ENCODE assay signal across 8 cellular contexts in genomic region chr12:56222531-56222895, GRCh38. TPM values are rescaled to one million over a fixed set of nuclear protein-coding genes. Genes with fewer than 3 reads are reported as not detected.
A peak's percentile ranks its signal among the peaks of the same experiment; 100 is the strongest.
DNase-seq lines count a peak whose midpoint lies in the region; ATAC-seq and TF ChIP-seq lines count a peak whose summit lies in the region.

No MANE protein-coding gene starts in this region.

- no peak for ATAC-seq in heart left ventricle
- no peak for ATAC-seq in left ventricle myocardium superior
- ATAC-seq in lung (ENCODE audit: insufficient read depth, low FRiP score), result no peak
- ATAC-seq in HG03442 (IDR thresholded peaks at IDR 0.05; ENCODE audit: unreplicated experiment), result no peak

- H3K4me3 ChIP-seq in heart left ventricle (peak overlapping the region; percentile 56 to 95 (median 76)), astrocyte of the cerebellum (ENCODE audit: low read depth, low read length) (peak overlapping the region; percentile 64), lung (peak overlapping the region; percentile 41), urinary bladder (ENCODE audit: low read depth, low read length) (peak overlapping the region; percentile 66)

- H3K27me3 ChIP-seq in heart left ventricle, result no peaks in the 10 kb centered on the region
- no peaks in the 10 kb centered on the region for H3K27me3 ChIP-seq in lung (ENCODE audit: control insufficient read depth, insufficient read depth)

- intact Hi-C loops in heart left ventricle (cut with DNase I) (loop anchor here in 7 of 10 donors (2.0 to 10.0 kb wide), 6 partner anchors 35 to 242 kb away; partner anchors contain the start of genes ANKRD52 (in 4 of the 7), ZC3H10 (in 2 of the 7), CS (in 1 of the 7) and ESYT1 (in 1 of the 7)), left ventricle myocardium superior (cut with micrococcal nuclease) (no loop called here)

- 3 to 8% (median 6%) methylated on average over 4 of the region's 4 CpGs for WGBS in heart left ventricle, 4 donors
- WGBS in lung, 2 donors, result 1 to 8% methylated on average over 4 of the region's 4 CpGs
- WGBS in urinary bladder, result 7% methylated on average over 4 of the region's 4 CpGs

- TF ChIP-seq CTCF in heart left ventricle (IDR thresholded peaks at IDR 0.05) (peak in 1 of 12 donors; percentile 2), astrocyte of the cerebellum (IDR thresholded peaks at IDR 0.05; ENCODE audit: low read depth, low read length, missing control alignments) (no peak), lung (IDR thresholded peaks at IDR 0.05; ENCODE audit: control extremely low read depth, extremely low read depth) (no peak)

- H3K4me1 ChIP-seq in heart left ventricle (peaks cover 8 to 52% (median 41%) of the 10 kb centered on the region in 12 donors), lung (ENCODE audit: control insufficient read depth in 2 of 2, insufficient read depth in 2 of 2, low read length in 2 of 2) (peaks cover 4 to 14% of the 10 kb centered on the region in 2 donors), urinary bladder (ENCODE audit: insufficient read depth) (no peaks in the 10 kb centered on the region)

- no peak for DNase-seq in heart left ventricle
- DNase-seq in left ventricle myocardium superior, result no peak
- no peak for DNase-seq in astrocyte of the cerebellum (ENCODE audit: low read depth)
- no peak for DNase-seq in lung (ENCODE audit: low spot score)
- DNase-seq in DMS53 (lab: John Stamatoyannopoulos, UW), result no peak
- no peak for DNase-seq in Ammon's horn (ENCODE audit: low spot score)

- H3K36me3 ChIP-seq in heart left ventricle (peaks cover 0 to 10% (median 4%) of the 10 kb centered on the region in 9 donors), lung (ENCODE audit: control insufficient read depth in 2 of 2, insufficient read depth in 2 of 2, low read length in 2 of 2) (peaks cover 0 to under 1% of the 10 kb centered on the region in 2 donors), urinary bladder (ENCODE audit: insufficient read depth) (no peaks in the 10 kb centered on the region)

- H3K9me3 ChIP-seq in heart left ventricle, result no peaks in the 10 kb centered on the region
- no peaks in the 10 kb centered on the region for H3K9me3 ChIP-seq in lung (ENCODE audit: control insufficient read depth in 2 of 2, insufficient read depth in 1 of 2, low read length in 1 of 2)

- TF ChIP-seq POLR2A in heart left ventricle (IDR thresholded peaks at IDR 0.05), result no peak

- H3K27ac ChIP-seq in heart left ventricle (peak overlapping the region; percentile 86 to 99 (median 96)), lung (ENCODE audit: low read depth in 1 of 2, low read length in 1 of 2) (peak overlapping the region; percentile 91 to 98), urinary bladder (ENCODE audit: low read depth) (peak overlapping the region; percentile 96)

- in situ Hi-C loops in astrocyte of the cerebellum (cut with HindIII; ENCODE audit: low sequenced_read_pairs), result loop anchor here (5.0 kb wide), 1 partner anchor 95 kb away; the partner anchor contains the start of gene ESYT1

RNA-seq across cellular contexts. Expression of gene RNF41, which starts 0.8 kb away (rescaled TPM):
- total RNA-seq in heart left ventricle (10 to 100 TPM; 41.7 to 84.0 (median 53.3) TPM), left ventricle myocardium superior (55.3 TPM), lung (10 to 100 TPM; 49.5 to 54.6 TPM), urinary bladder (42.9 TPM)
- polyA plus RNA-seq in heart left ventricle (10 to 100 TPM; 10.6 to 62.4 TPM), lung (10 to 100 TPM; 18.1 to 40.6 TPM), urinary bladder (37.8 TPM)

RNA-seq across cellular contexts. Expression of gene NABP2, which starts 1.6 kb away (rescaled TPM):
- total RNA-seq in heart left ventricle (10 to 100 TPM; 18.0 to 27.4 (median 20.7) TPM), left ventricle myocardium superior (19.6 TPM), lung (10 to 100 TPM; 11.3 to 31.4 TPM), urinary bladder (15.7 TPM)
- polyA plus RNA-seq in heart left ventricle (10 to 100 TPM; 14.8 to 30.1 TPM), lung (10 to 100 TPM; 22.1 to 23.8 TPM), urinary bladder (31.0 TPM)

RNA-seq across cellular contexts. Expression of gene SLC39A5, which starts 7.3 kb away (rescaled TPM):
- not detected for total RNA-seq in heart left ventricle
- polyA plus RNA-seq in heart left ventricle, result under 1 TPM in 1 of 2 donors, not detected in 1; 0.12 TPM
- total RNA-seq in left ventricle myocardium superior, result not detected
- total RNA-seq in lung, result 1 to 10 TPM in 1 of 2 donors, under 1 TPM in 1; 0.71 to 1.1 TPM
- polyA plus RNA-seq in lung, result under 1 TPM; 0.13 to 0.20 TPM
- not detected for total RNA-seq in urinary bladder
- polyA plus RNA-seq in urinary bladder, result 0.30 TPM

RNA-seq across cellular contexts. Expression of gene SMARCC2, which starts 33.2 kb away (rescaled TPM):
- total RNA-seq in heart left ventricle (10 to 100 TPM; 48.6 to 83.5 (median 66.2) TPM), left ventricle myocardium superior (81.4 TPM), lung (10 to 100 TPM; 66.5 to 97.5 TPM), urinary bladder (51.1 TPM)
- polyA plus RNA-seq in heart left ventricle (10 to 100 TPM; 21.4 to 27.6 TPM), lung (10 to 100 TPM; 23.9 to 29.0 TPM), urinary bladder (68.8 TPM)

RNA-seq across cellular contexts. Expression of gene ANKRD52, which starts 35.7 kb away (rescaled TPM):
- total RNA-seq in heart left ventricle (10 to 100 TPM; 19.3 to 40.6 (median 28.0) TPM), left ventricle myocardium superior (28.5 TPM), lung (10 to 100 TPM; 25.9 to 38.1 TPM), urinary bladder (10.2 TPM)
- polyA plus RNA-seq in heart left ventricle (10 to 100 TPM; 12.2 to 36.7 TPM), lung (1 to 10 TPM; 9.2 to 9.9 TPM), urinary bladder (14.4 TPM)
